ENCODE assay signal across 8 cellular contexts in the genomic region with DNA sequence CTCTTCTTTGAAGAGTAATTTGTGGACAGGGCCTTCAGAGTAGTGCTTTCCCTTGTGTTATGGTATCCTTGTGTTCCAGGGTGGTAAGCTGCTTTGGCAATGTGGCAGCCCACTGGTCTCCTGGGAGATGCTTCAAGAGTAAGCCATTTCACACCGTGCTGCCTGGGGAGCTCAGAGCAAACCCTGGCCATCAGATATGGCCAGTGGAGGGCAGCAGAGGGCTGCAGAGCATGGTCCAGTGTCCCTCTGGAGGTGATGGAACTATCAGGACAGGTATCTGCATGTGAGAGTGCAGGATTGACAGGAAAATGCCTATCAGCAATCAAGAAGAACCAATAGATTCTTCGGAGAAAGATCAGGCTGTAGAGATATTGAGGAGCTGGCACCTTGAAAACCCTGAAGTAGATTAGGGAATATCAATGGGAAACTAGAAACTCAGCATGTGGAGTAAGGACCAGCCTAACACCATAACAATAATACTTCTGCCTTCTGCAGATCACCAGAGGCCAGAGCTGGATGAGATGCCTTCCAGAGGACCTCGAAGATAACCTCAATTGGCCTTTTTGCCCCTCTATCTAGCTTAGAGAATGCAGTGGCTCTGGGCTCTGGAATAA.
DNase-seq lines count a peak whose midpoint lies in the region; ATAC-seq and TF ChIP-seq lines count a peak whose summit lies in the region.

No MANE protein-coding gene starts in this region.

- ATAC-seq in SK-N-SH treated with all-trans-retinoic acid at 6 μM for 48 hours: peak; percentile 99

- CTCF ChIA-PET in A673 (lab: Charles Lee) (interaction anchor here (0.6 to 1.3 kb wide), 6 partner anchors 10 to 269 kb away, joined by 3 to 15 read pairs (median 4); no protein-coding TSS in a partner anchor), HEK293T (lab: Yijun Ruan, JAX) (interaction anchor here (0.5 to 1.6 kb wide), 9 partner anchors 10 to 517 kb away, joined by 3 to 11 read pairs (median 3); no protein-coding TSS in a partner anchor)

- H3K4me3 ChIP-seq in A673 (ENCODE audit: low read depth, low read length, poor library complexity, severe bottlenecking) (no peak overlapping the region), GM12865 (ENCODE audit: low read depth, low read length) (no peak overlapping the region), MG63 (no peak overlapping the region)

- H3K27ac ChIP-seq in A673 (ENCODE audit: low read depth, low read length, poor library complexity, severe bottlenecking): no peak overlapping the region

- H3K9me3 ChIP-seq in A673 (ENCODE audit: low read depth, low read length, poor library complexity, severe bottlenecking) (peaks cover 3% of the 10 kb centered on the region), MG63 (no peaks in the 10 kb centered on the region)

- peak; percentile 80 for TF ChIP-seq CTCF in A673 (conservative IDR thresholded peaks at IDR 0.05; ENCODE audit: low read depth, low read length)
- peak; percentile 88 for TF ChIP-seq CTCF in GM12865 (IDR thresholded peaks at IDR 0.05; ENCODE audit: insufficient read depth, low read depth, low read length, missing control alignments)

- POLR2A ChIA-PET in A673 (lab: Charles Lee; ENCODE audit: low non-redundant PET) (no interaction called here), HEK293T (lab: Yijun Ruan, JAX) (no interaction called here)

- H3K27me3 ChIP-seq in A673 (replicated peaks; ENCODE audit: insufficient read depth, low read depth, low read length, poor library complexity) (peaks cover 4% of the 10 kb centered on the region), MG63 (no peaks in the 10 kb centered on the region)

- no TSS peak for BruUV-seq in A673 (replicated peaks; lab: Mats Ljungman, UMichigan)

- peak; percentile 56 for DNase-seq in A673 (ENCODE audit: low spot score)
- DNase-seq in GM12865 (ENCODE audit: low read depth): peak; percentile 63
- DNase-seq in HEK293T (ENCODE audit: extremely low spot score): peak; percentile 55
- peak; percentile 24 for DNase-seq in MG63
- peak; percentile 75 for DNase-seq in globus pallidus (ENCODE audit: low spot score)
- DNase-seq in renal cortical epithelial cell (ENCODE audit: low read depth): peak; percentile 11
- DNase-seq in activated effector memory CD4-positive, alpha-beta T cell treated with Interleukin-2 at 50 U/mL for 16 hours: no peak

- intact Hi-C loops in A673 (cut with micrococcal nuclease; ENCODE audit: unreplicated experiment): loop anchor here (1.0 to 10.0 kb wide), 3 partner anchors 115 to 405 kb away; no protein-coding TSS in a partner anchor

- no peaks in the 10 kb centered on the region for H3K36me3 ChIP-seq in A673 (ENCODE audit: insufficient read depth, low read length, poor library complexity, severe bottlenecking)
- H3K36me3 ChIP-seq in MG63: no peaks in the 10 kb centered on the region

- no peaks in the 10 kb centered on the region for H3K4me1 ChIP-seq in A673 (ENCODE audit: insufficient read depth, low read length, poor library complexity, severe bottlenecking)

TF ChIP-seq in HEK293T, 16 proteins besides CTCF, POLR2A, EP300 and RAD21:
- TF ChIP-seq ELF4 (IDR thresholded peaks at IDR 0.05) (no peak), NFRKB (IDR thresholded peaks at IDR 0.05) (no peak), SUZ12 (IDR thresholded peaks at IDR 0.05) (no peak), FOXM1 (IDR thresholded peaks at IDR 0.05; ENCODE audit: borderline replicate concordance) (no peak), HDGF (IDR thresholded peaks at IDR 0.05; ENCODE audit: borderline replicate concordance) (no peak), FOXA1 (IDR thresholded peaks at IDR 0.05) (no peak), SP1 (IDR thresholded peaks at IDR 0.05) (no peak), TARDBP (IDR thresholded peaks at IDR 0.05) (no peak), ARNT (IDR thresholded peaks at IDR 0.05) (no peak), LEF1 (IDR thresholded peaks at IDR 0.05; ENCODE audit: borderline replicate concordance) (no peak), ZNF384 (IDR thresholded peaks at IDR 0.05) (no peak), FOXK2 (IDR thresholded peaks at IDR 0.05) (no peak), BHLHE40 (IDR thresholded peaks at IDR 0.05; ENCODE audit: borderline replicate concordance) (no peak), CTBP1 (IDR thresholded peaks at IDR 0.05; ENCODE audit: borderline replicate concordance) (no peak), L3MBTL2 (conservative IDR thresholded peaks at IDR 0.05) (no peak)
- TF ChIP-seq, protein P1, sequence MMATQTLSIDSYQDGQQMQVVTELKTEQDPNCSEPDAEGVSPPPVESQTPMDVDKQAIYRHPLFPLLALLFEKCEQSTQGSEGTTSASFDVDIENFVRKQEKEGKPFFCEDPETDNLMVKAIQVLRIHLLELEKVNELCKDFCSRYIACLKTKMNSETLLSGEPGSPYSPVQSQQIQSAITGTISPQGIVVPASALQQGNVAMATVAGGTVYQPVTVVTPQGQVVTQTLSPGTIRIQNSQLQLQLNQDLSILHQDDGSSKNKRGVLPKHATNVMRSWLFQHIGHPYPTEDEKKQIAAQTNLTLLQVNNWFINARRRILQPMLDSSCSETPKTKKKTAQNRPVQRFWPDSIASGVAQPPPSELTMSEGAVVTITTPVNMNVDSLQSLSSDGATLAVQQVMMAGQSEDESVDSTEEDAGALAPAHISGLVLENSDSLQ (IDR thresholded peaks at IDR 0.05): no peak

TF ChIP-seq in SK-N-SH treated with all-trans-retinoic acid at 6 μM for 48 hours, 23 proteins besides CTCF, POLR2A, EP300 and RAD21:
- no peak for TF ChIP-seq ZFP30 (CRISPR knock-in tag; IDR thresholded peaks at IDR 0.05)
- no peak for TF ChIP-seq TCF4 (CRISPR knock-in tag; IDR thresholded peaks at IDR 0.05; ENCODE audit: borderline replicate concordance)
- TF ChIP-seq SNAI2 (CRISPR knock-in tag; IDR thresholded peaks at IDR 0.05): no peak
- TF ChIP-seq POU6F1 (CRISPR knock-in tag; IDR thresholded peaks at IDR 0.05; ENCODE audit: borderline replicate concordance, low read depth): no peak
- TF ChIP-seq PPARA (CRISPR knock-in tag; IDR thresholded peaks at IDR 0.05; ENCODE audit: borderline replicate concordance): no peak
- TF ChIP-seq ZC3H10 (CRISPR knock-in tag; IDR thresholded peaks at IDR 0.05): no peak
- TF ChIP-seq ESRRG (CRISPR knock-in tag; IDR thresholded peaks at IDR 0.05): no peak
- no peak for TF ChIP-seq GLIS3 (CRISPR knock-in tag; IDR thresholded peaks at IDR 0.05)
- no peak for TF ChIP-seq CSDC2 (CRISPR knock-in tag; IDR thresholded peaks at IDR 0.05)
- TF ChIP-seq TOX (CRISPR knock-in tag; IDR thresholded peaks at IDR 0.05; ENCODE audit: borderline replicate concordance): no peak
